ENCODE assay signal across 16 cellular contexts in the genomic region with DNA sequence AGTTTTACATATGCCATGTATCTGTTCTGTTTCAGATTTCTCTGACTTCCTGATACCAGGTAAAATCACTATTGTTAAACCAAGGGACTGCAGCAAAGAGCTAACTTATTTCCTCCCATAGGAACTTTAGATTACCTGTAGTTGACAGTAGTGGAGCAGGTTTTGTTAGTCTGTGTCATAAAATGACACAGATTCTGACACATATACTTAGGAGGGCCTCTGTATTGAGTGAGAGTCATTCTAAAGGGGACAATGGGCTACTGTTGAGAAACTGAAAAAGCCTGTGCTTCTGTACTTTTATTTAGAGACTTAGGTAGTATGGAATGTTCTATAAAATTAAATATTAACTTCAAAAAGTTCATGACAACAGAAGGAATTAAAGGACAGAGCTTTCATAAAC. TPM values are rescaled to one million over a fixed set of nuclear protein-coding genes. Genes with fewer than 3 reads are reported as not detected.
DNase-seq lines count a peak whose midpoint lies in the region; ATAC-seq and TF ChIP-seq lines count a peak whose summit lies in the region.
"Had no signal": no experiment of that assay in that cellular context is flagged by ENCODE, and none has a peak within 500 bp of the region (broad histone marks: within the 10 kb centered on the region; RNA-seq: fewer than 3 reads in every experiment).

No MANE protein-coding gene starts in this region.

- H2BK20ac ChIP-seq in IMR-90 (ENCODE audit: low read depth, low read length) = no peak overlapping the region

- ATAC-seq in IMR-90 (ENCODE audit: low read depth) (no peak), GM18502 (IDR thresholded peaks at IDR 0.05; ENCODE audit: poor library complexity, unreplicated experiment) (no peak)
- no peak for ATAC-seq in central memory CD8-positive, alpha-beta T cell (replicated peaks; ENCODE audit: extremely low read depth, poor library complexity, severe bottlenecking)
- ATAC-seq: gastroesophageal sphincter had no signal

- no peaks in the 10 kb centered on the region for H3K27me3 ChIP-seq in IMR-90 (ENCODE audit: control insufficient read depth, insufficient read depth, low read length)
- H3K27me3 ChIP-seq: adrenal gland, gastroesophageal sphincter had no signal

- POLR2A ChIA-PET in IMR-90 (lab: Charles Lee; ENCODE audit: unreplicated experiment) = no interaction called here

- CTCF ChIA-PET in IMR-90 (lab: Yijun Ruan, JAX) = no interaction called here

- H3K14ac ChIP-seq in IMR-90 (replicated peaks; ENCODE audit: low read depth, low read length) = no peak overlapping the region

- H3K27ac ChIP-seq in IMR-90 (ENCODE audit: insufficient read depth, low read length) = no peak overlapping the region
- H3K27ac ChIP-seq: adrenal gland, C4-2B, gastroesophageal sphincter had no signal

- DNase-seq in Caki2 (ENCODE audit: low read depth) = peak; percentile 65
- no peak for DNase-seq in IMR-90
- no peak for DNase-seq in central memory CD8-positive, alpha-beta T cell (ENCODE audit: low spot score in 2 of 2)
- DNase-seq in NCI-H1417 treated with DMSO at 0.1 percent for 48 hours (lab: John Stamatoyannopoulos, UW) = no peak
- no peak for DNase-seq in RPMI8226
- DNase-seq in ureter (ENCODE audit: low spot score) = no peak
- DNase-seq: activated CD8-positive, alpha-beta memory T cell treated with anti-CD3 and anti-CD28 coated beads, Interleukin-2, amount 50 U/mL, for 48 hours; adrenal gland; NCI-H1694; NCI-H510A; occipital lobe; stimulated activated naive CD4-positive, alpha-beta T cell had no signal

- H3K4me1 ChIP-seq in IMR-90 (ENCODE audit: control insufficient read depth, insufficient read depth, low read length) = peaks cover 13% of the 10 kb centered on the region

- no peak overlapping the region for H2AFZ ChIP-seq in IMR-90 (replicated peaks; ENCODE audit: low read length, poor library complexity)

- no peak overlapping the region for H2AK5ac ChIP-seq in IMR-90 (ENCODE audit: low read depth, low read length)

- H3K9me3 Mint-ChIP-seq in central memory CD8-positive, alpha-beta T cell = no peaks in the 10 kb centered on the region
- no peaks in the 10 kb centered on the region for H3K9me3 Mint-ChIP-seq in nephron

- no peak overlapping the region for H3K56ac ChIP-seq in IMR-90 (ENCODE audit: extremely low read depth, insufficient read depth, low read length)

- H4K5ac ChIP-seq in IMR-90 (ENCODE audit: low read depth, low read length) = no peak overlapping the region

- H3K9me1 ChIP-seq in IMR-90 (ENCODE audit: insufficient read depth, low read length) = peaks cover 3% of the 10 kb centered on the region

- H3K27me3 Mint-ChIP-seq in central memory CD8-positive, alpha-beta T cell = no peaks in the 10 kb centered on the region
- no peaks in the 10 kb centered on the region for H3K27me3 Mint-ChIP-seq in nephron (ENCODE audit: low read depth)

- H3K4ac ChIP-seq in IMR-90 (ENCODE audit: low read depth, low read length) = no peak overlapping the region

- peaks cover 0 to 50% of the 10 kb centered on the region in 2 experiments; a peak in 2 of 4 replicates for H3K79me1 ChIP-seq in IMR-90 (ENCODE audit: low read depth in 1 of 2, low read length in 2 of 2)

- H3K4me1 Mint-ChIP-seq in central memory CD8-positive, alpha-beta T cell = peaks cover 61% of the 10 kb centered on the region
- H3K4me1 Mint-ChIP-seq in nephron = peaks cover 29% of the 10 kb centered on the region

- H3K27ac Mint-ChIP-seq in central memory CD8-positive, alpha-beta T cell (ENCODE audit: low read depth) = peak overlapping the region; percentile 46
- peak overlapping the region in 2 of 3 experiments; percentile 43 to 44 for H3K27ac Mint-ChIP-seq in nephron

- TF ChIP-seq CTCF in IMR-90 (conservative IDR thresholded peaks at IDR 0.05; ENCODE audit: low read depth, low read length) (no peak), nephron (IDR thresholded peaks at IDR 0.05; ENCODE audit: unreplicated experiment in 3 of 3) (no peak)

- no peak overlapping the region for H2BK15ac ChIP-seq in IMR-90 (ENCODE audit: low read depth, low read length)

- H4K20me1 ChIP-seq in IMR-90 (ENCODE audit: insufficient read depth, low read length) = peaks cover 73% of the 10 kb centered on the region

- TF ChIP-seq POLR2A in IMR-90 (IDR thresholded peaks at IDR 0.05; ENCODE audit: low read depth, low read length) = no peak

- no peak overlapping the region for H3K4me3 ChIP-seq in IMR-90 (ENCODE audit: insufficient read depth, low read depth, low read length)
- H3K4me3 ChIP-seq: adrenal gland, gastroesophageal sphincter had no signal

- H3K18ac ChIP-seq in IMR-90 (ENCODE audit: low read depth, low read length) = no peak overlapping the region

- no peaks in the 10 kb centered on the region for H3K9me3 ChIP-seq in IMR-90 (ENCODE audit: control insufficient read depth, insufficient read depth, low read length)
- H3K9me3 ChIP-seq: adrenal gland, gastroesophageal sphincter had no signal

- peaks cover 9% of the 10 kb centered on the region for H3K36me3 Mint-ChIP-seq in central memory CD8-positive, alpha-beta T cell (ENCODE audit: insufficient read depth)
- H3K36me3 Mint-ChIP-seq in nephron (ENCODE audit: low read depth) = peaks cover 20% of the 10 kb centered on the region

- no peak overlapping the region for H3K23ac ChIP-seq in IMR-90 (ENCODE audit: low read depth, low read length)

- in situ Hi-C loops in Caki2 (cut with HindIII; ENCODE audit: low pct_unique_long_range_greater_than_20kb, low sequenced_read_pairs) = no loop called here
- in situ Hi-C loops in IMR-90 (cut with MboI; ENCODE audit: low sequenced_read_pairs) = no loop called here

- H2AK9ac ChIP-seq in IMR-90 (replicated peaks; ENCODE audit: low read depth, low read length, poor library complexity) = no peak overlapping the region

- intact Hi-C loops in IMR-90 (cut with micrococcal nuclease) = no loop called here

- H3K9ac ChIP-seq in IMR-90 (ENCODE audit: low read depth, low read length) = no peak overlapping the region

- H3K4me3 Mint-ChIP-seq in central memory CD8-positive, alpha-beta T cell = no peak overlapping the region
- H3K4me3 Mint-ChIP-seq in nephron = no peak overlapping the region

- dilution Hi-C loops in IMR-90 (cut with HindIII; ENCODE audit: low sequenced_read_pairs, unreplicated experiment) = no loop called here

- H3K36me3 ChIP-seq in IMR-90 (ENCODE audit: control insufficient read depth, insufficient read depth, low read length) = peaks cover 4% of the 10 kb centered on the region; the same call in 1 of the 2 replicates
- H3K36me3 ChIP-seq: adrenal gland, gastroesophageal sphincter had no signal

- no peak overlapping the region for H3K4me2 ChIP-seq in IMR-90 (ENCODE audit: low read depth, low read length)

- no peak overlapping the region for H4K8ac ChIP-seq in IMR-90 (ENCODE audit: low read depth in 2 of 2, low read length in 2 of 2)

- no TSS peak for BruUV-seq in IMR-90 (replicated peaks; lab: Mats Ljungman, UMichigan)

- H4K91ac ChIP-seq in IMR-90 (ENCODE audit: insufficient read depth, low read depth, low read length) = no peak overlapping the region

- peak overlapping the region; percentile 29 for H2BK5ac ChIP-seq in IMR-90 (ENCODE audit: low read depth, low read length, poor library complexity, severe bottlenecking)

- H2BK120ac ChIP-seq in IMR-90 (ENCODE audit: low read depth, low read length) = no peak overlapping the region

- TF ChIP-seq RAD21 in IMR-90 (IDR thresholded peaks at IDR 0.05; ENCODE audit: low read length) = no peak

TF ChIP-seq in IMR-90, 13 proteins besides CTCF, POLR2A, EP300 and RAD21:
- TF ChIP-seq ELK1 (IDR thresholded peaks at IDR 0.05; ENCODE audit: borderline replicate concordance, low read depth, low read length) = no peak
- TF ChIP-seq NFE2L2 (IDR thresholded peaks at IDR 0.05; ENCODE audit: low read depth, low read length) = no peak
- TF ChIP-seq FOS (IDR thresholded peaks at IDR 0.05; ENCODE audit: low read depth, low read length) = no peak
- TF ChIP-seq CHD1 (IDR thresholded peaks at IDR 0.05; ENCODE audit: low read depth, low read length) = no peak
- TF ChIP-seq MXI1 (IDR thresholded peaks at IDR 0.05; ENCODE audit: borderline replicate concordance, low read depth, low read length) = no peak
- no peak for TF ChIP-seq BHLHE40 (IDR thresholded peaks at IDR 0.05; ENCODE audit: low read depth, low read length)
- TF ChIP-seq CEBPB (IDR thresholded peaks at IDR 0.05; ENCODE audit: low read depth, low read length) = no peak
- no peak for TF ChIP-seq MAFK (IDR thresholded peaks at IDR 0.05; ENCODE audit: low read depth, low read length)
- TF ChIP-seq RFX5 (IDR thresholded peaks at IDR 0.05; ENCODE audit: low read depth, low read length) = no peak
- TF ChIP-seq SMC3 (IDR thresholded peaks at IDR 0.05; ENCODE audit: low read depth, low read length) = no peak
- no peak for TF ChIP-seq USF2 (IDR thresholded peaks at IDR 0.05; ENCODE audit: low read depth, low read length)
- no peak for TF ChIP-seq MAZ (IDR thresholded peaks at IDR 0.05; ENCODE audit: borderline replicate concordance, low read depth, low read length)
- TF ChIP-seq RCOR1 (IDR thresholded peaks at IDR 0.05; ENCODE audit: insufficient replicate concordance, low read length) = no peak

RNA-seq across cellular contexts. Expression of gene KCMF1, which starts 48.2 kb away (rescaled TPM):
- total RNA-seq in Caki2 (2014; rRNA removed; shearing (Covaris generic); ENCODE audit: low replicate concordance) = 42.7 and 59.6 TPM in 2 replicates
- total RNA-seq in IMR-90 (2012; rRNA removed) (108 and 118 TPM in 2 replicates), ureter (55.2 TPM)
- 49.6 and 49.9 TPM in 2 replicates for polyA plus RNA-seq in IMR-90 (2012; rRNA removed)
- 7.8 and 8.4 TPM in 2 replicates for polyA plus RNA-seq in IMR-90 (2012; cell fraction: cytosol; rRNA removed)
- 5.9 and 39.0 TPM in 2 replicates for polyA plus RNA-seq in IMR-90 (2012; cell fraction: nucleus; rRNA removed; ENCODE audit: low replicate concordance)
